In genomic region chr19:18203408-18203862, GRCh38 we compare ENCODE assay signal across 8 cellular contexts. TPM values are rescaled to one million over a fixed set of nuclear protein-coding genes. Genes with fewer than 3 reads are reported as not detected.
A peak's percentile ranks its signal among the peaks of the same experiment; 100 is the strongest.
DNase-seq lines count a peak whose midpoint lies in the region; ATAC-seq, FAIRE-seq and TF ChIP-seq lines count a peak whose summit lies in the region.

No MANE protein-coding gene starts in this region.

- peak overlapping the region; percentile 87 for H3K4me3 ChIP-seq in MM.1S (ENCODE audit: low read length)
- H3K4me3 ChIP-seq in astrocyte of the spinal cord (ENCODE audit: low read depth, low read length): peak overlapping the region; percentile 78
- peak overlapping the region; percentile 68 to 78 (median 69) for H3K4me3 ChIP-seq in keratinocyte (ENCODE audit: control insufficient read depth in 2 of 3, extremely low read depth in 1 of 3, insufficient read depth in 2 of 3, low read depth in 1 of 3, low read length in 3 of 3)

- H3K9me3 ChIP-seq in MM.1S (replicated peaks; ENCODE audit: insufficient read depth, low read length): no peaks in the 10 kb centered on the region
- H3K9me3 ChIP-seq in keratinocyte (ENCODE audit: control insufficient read depth, low read depth, low read length): no peaks in the 10 kb centered on the region

- no peaks in the 10 kb centered on the region for H3K9me1 ChIP-seq in keratinocyte (ENCODE audit: control insufficient read depth, extremely low read depth, insufficient read depth, low read length)

- no peak for ATAC-seq in HG02798 (IDR thresholded peaks at IDR 0.05; ENCODE audit: poor library complexity, unreplicated experiment)

- dilution Hi-C loops in keratinocyte (cut with MboI; ENCODE audit: extremely low pct_ligation_motif_present, low sequenced_read_pairs): no loop called here

- peaks cover 6% of the 10 kb centered on the region for H3F3A ChIP-seq in MM.1S (ENCODE audit: insufficient read depth, low read length)

- peak overlapping the region; percentile 42; the same call in 1 of the 2 replicates for H3K27ac ChIP-seq in MM.1S (ENCODE audit: low read length)
- no peak overlapping the region for H3K27ac ChIP-seq in keratinocyte (ENCODE audit: control insufficient read depth, insufficient read depth, low read length)

- peaks cover 8% of the 10 kb centered on the region for H3K27me3 ChIP-seq in MM.1S (replicated peaks; ENCODE audit: insufficient read depth, low read length)
- peaks cover 2% of the 10 kb centered on the region for H3K27me3 ChIP-seq in keratinocyte (ENCODE audit: control insufficient read depth, extremely low read depth, insufficient read depth, low read length)

- DNase-seq in NCI-H524 (lab: John Stamatoyannopoulos, UW): peak; percentile 33 to 63
- DNase-seq in NCI-H524 treated with DMSO at 0.1 percent for 48 hours (lab: John Stamatoyannopoulos, UW): no peak
- peak; percentile 44 for DNase-seq in MM.1S
- DNase-seq in astrocyte of the spinal cord (ENCODE audit: low read depth, low spot score): no peak
- DNase-seq in keratinocyte (ENCODE audit: low read depth, low spot score): no peak
- peak; percentile 63 for DNase-seq in stimulated activated CD4-positive, alpha-beta T cell treated with anti-CD3 and anti-CD28 coated beads, Interleukin-15, amount 100 ng/mL, for 24 hours
- no peak for DNase-seq in cerebellar nuclear complex (lab: John Stamatoyannopoulos, UW)

- peaks cover 11% of the 10 kb centered on the region for H3K4me1 ChIP-seq in MM.1S (ENCODE audit: low read length)
- peaks cover 20% of the 10 kb centered on the region for H3K4me1 ChIP-seq in keratinocyte (ENCODE audit: control insufficient read depth, extremely low read depth, insufficient read depth, low read length)

- peak overlapping the region; percentile 72 for H2AFZ ChIP-seq in MM.1S (ENCODE audit: low read length)
- peak overlapping the region; percentile 68 for H2AFZ ChIP-seq in keratinocyte (ENCODE audit: control insufficient read depth, low read length)

- in situ Hi-C loops in astrocyte of the spinal cord (cut with HindIII; ENCODE audit: low sequenced_read_pairs): no loop called here

- no peak for FAIRE-seq in keratinocyte (lab: Jason Lieb, UNC)

- peak overlapping the region; percentile 100 for H3K4me2 ChIP-seq in MM.1S (ENCODE audit: low read depth, low read length)
- peak overlapping the region; percentile 60 for H3K4me2 ChIP-seq in keratinocyte (ENCODE audit: control insufficient read depth, extremely low read depth, insufficient read depth, low read depth, low read length)

- peak overlapping the region; percentile 61 for H3K9ac ChIP-seq in MM.1S (ENCODE audit: low read length)
- H3K9ac ChIP-seq in keratinocyte (ENCODE audit: control insufficient read depth, extremely low read depth, insufficient read depth, low read length): peak overlapping the region; percentile 15

- no peaks in the 10 kb centered on the region for H3K9me2 ChIP-seq in MM.1S (replicated peaks; ENCODE audit: insufficient read depth, low read length)

- H4K20me1 ChIP-seq in MM.1S (ENCODE audit: insufficient read depth, low read length): no peaks in the 10 kb centered on the region
- H4K20me1 ChIP-seq in keratinocyte (ENCODE audit: control insufficient read depth, extremely low read depth, insufficient read depth, low read length): no peaks in the 10 kb centered on the region

- TF ChIP-seq CTCF in MM.1S (IDR thresholded peaks at IDR 0.05; ENCODE audit: low read length) (no peak), astrocyte of the spinal cord (IDR thresholded peaks at IDR 0.05; ENCODE audit: low read depth, low read length) (no peak), keratinocyte (optimal IDR thresholded peaks at IDR 0.05 in 1 of 3, IDR thresholded peaks at IDR 0.05 in 1 of 3, conservative IDR thresholded peaks at IDR 0.05 in 1 of 3; ENCODE audit: extremely low read depth in 1 of 3, insufficient read depth in 2 of 3, low read length in 3 of 3) (no peak)

- H3K79me2 ChIP-seq in MM.1S (ENCODE audit: low read length) (peaks cover 16% of the 10 kb centered on the region), keratinocyte (ENCODE audit: control insufficient read depth, insufficient read depth, low read length) (no peaks in the 10 kb centered on the region)

- H3K36me3 ChIP-seq in MM.1S (replicated peaks; ENCODE audit: insufficient read depth, low read length): no peaks in the 10 kb centered on the region
- H3K36me3 ChIP-seq in keratinocyte (ENCODE audit: control insufficient read depth in 2 of 2, extremely low read depth in 1 of 2, insufficient read depth in 2 of 2, low read length in 2 of 2): no peaks in the 10 kb centered on the region

RNA-seq across cellular contexts. Expression of gene RAB3A, which starts 0.4 kb away (rescaled TPM):
- 0.30 to 0.92 TPM (median 0.56 TPM) in 3 replicates for polyA plus RNA-seq in keratinocyte
- polyA plus RNA-seq in keratinocyte (2011; ENCODE audit: low read depth): 0.46 TPM
- polyA plus RNA-seq in keratinocyte (2011; cell fraction: cytosol; rRNA removed): 0.46 and 0.86 TPM in 2 replicates
- polyA plus RNA-seq in keratinocyte (2011; cell fraction: nucleus; rRNA removed): 0.55 and 0.56 TPM in 2 replicates
- polyA plus RNA-seq in keratinocyte (2012; ENCODE audit: low replicate concordance): 0.62 and 1.0 TPM in 2 replicates
- polyA minus RNA-seq in keratinocyte: 0.48 to 6.9 TPM (median 4.0 TPM) in 3 replicates
- polyA minus RNA-seq in keratinocyte (2011; cell fraction: cytosol; rRNA and poly(A)+ RNA removed): 2.1 TPM
- 0.39 and 0.42 TPM in 2 replicates for polyA minus RNA-seq in keratinocyte (2011; cell fraction: nucleus; rRNA and poly(A)+ RNA removed)

RNA-seq across cellular contexts. Expression of gene MPV17L2, which starts 10.4 kb away (rescaled TPM):
- polyA plus RNA-seq in keratinocyte: 26.3 to 39.8 TPM (median 26.8 TPM) in 3 replicates
- 1.7 TPM for polyA plus RNA-seq in keratinocyte (2011; ENCODE audit: low read depth)
- 32.5 and 45.0 TPM in 2 replicates for polyA plus RNA-seq in keratinocyte (2011; cell fraction: cytosol; rRNA removed)
- polyA plus RNA-seq in keratinocyte (2011; cell fraction: nucleus; rRNA removed): 19.1 and 29.2 TPM in 2 replicates
- 15.8 and 27.7 TPM in 2 replicates for polyA plus RNA-seq in keratinocyte (2012; ENCODE audit: low replicate concordance)
- polyA minus RNA-seq in keratinocyte: 22.0 to 49.3 TPM (median 47.2 TPM) in 3 replicates
- polyA minus RNA-seq in keratinocyte (2011; cell fraction: cytosol; rRNA and poly(A)+ RNA removed): 34.1 TPM
- polyA minus RNA-seq in keratinocyte (2011; cell fraction: nucleus; rRNA and poly(A)+ RNA removed): 10.8 and 12.0 TPM in 2 replicates

RNA-seq across cellular contexts. Expression of gene PDE4C, which starts 22.8 kb away (rescaled TPM):
- polyA plus RNA-seq in keratinocyte: 0.03 TPM in 1 of 3 replicates, not detected in the others
- not detected for polyA plus RNA-seq in keratinocyte (2011; ENCODE audit: low read depth)
- polyA plus RNA-seq in keratinocyte (2011; cell fraction: cytosol; rRNA removed): not detected in 2 replicates
- polyA plus RNA-seq in keratinocyte (2011; cell fraction: nucleus; rRNA removed): 0.20 and 0.31 TPM in 2 replicates
- polyA plus RNA-seq in keratinocyte (2012; ENCODE audit: low replicate concordance): not detected in 2 replicates
- polyA minus RNA-seq in keratinocyte: not detected in 3 replicates
- polyA minus RNA-seq in keratinocyte (2011; cell fraction: cytosol; rRNA and poly(A)+ RNA removed): not detected
- polyA minus RNA-seq in keratinocyte (2011; cell fraction: nucleus; rRNA and poly(A)+ RNA removed): not detected in 2 replicates

RNA-seq across cellular contexts. Expression of gene IFI30, which starts 29.8 kb away (rescaled TPM):
- polyA plus RNA-seq in keratinocyte: 28.1 to 72.7 TPM (median 31.3 TPM) in 3 replicates
- polyA plus RNA-seq in keratinocyte (2011; ENCODE audit: low read depth): 1.4 TPM
- polyA plus RNA-seq in keratinocyte (2011; cell fraction: cytosol; rRNA removed): 35.2 and 51.3 TPM in 2 replicates
- 40.5 and 44.3 TPM in 2 replicates for polyA plus RNA-seq in keratinocyte (2011; cell fraction: nucleus; rRNA removed)
- polyA plus RNA-seq in keratinocyte (2012; ENCODE audit: low replicate concordance): 24.7 and 25.7 TPM in 2 replicates
- polyA minus RNA-seq in keratinocyte: 17.7 to 74.4 TPM (median 35.2 TPM) in 3 replicates
- 50.3 TPM for polyA minus RNA-seq in keratinocyte (2011; cell fraction: cytosol; rRNA and poly(A)+ RNA removed)
- polyA minus RNA-seq in keratinocyte (2011; cell fraction: nucleus; rRNA and poly(A)+ RNA removed): 16.6 and 30.2 TPM in 2 replicates

RNA-seq across cellular contexts. Expression of gene PIK3R2, which starts 50.5 kb away (rescaled TPM):
- 12.4 to 19.6 TPM (median 13.9 TPM) in 3 replicates for polyA plus RNA-seq in keratinocyte
- 17.3 TPM for polyA plus RNA-seq in keratinocyte (2011; ENCODE audit: low read depth)
- 14.3 and 24.9 TPM in 2 replicates for polyA plus RNA-seq in keratinocyte (2011; cell fraction: cytosol; rRNA removed)
- 20.3 and 26.5 TPM in 2 replicates for polyA plus RNA-seq in keratinocyte (2011; cell fraction: nucleus; rRNA removed)
- 10.5 and 37.4 TPM in 2 replicates for polyA plus RNA-seq in keratinocyte (2012; ENCODE audit: low replicate concordance)
- polyA minus RNA-seq in keratinocyte: 16.5 to 28.9 TPM (median 25.3 TPM) in 3 replicates
- polyA minus RNA-seq in keratinocyte (2011; cell fraction: cytosol; rRNA and poly(A)+ RNA removed): 30.9 TPM
- 17.0 and 22.8 TPM in 2 replicates for polyA minus RNA-seq in keratinocyte (2011; cell fraction: nucleus; rRNA and poly(A)+ RNA removed)

Comparison
In these comparisons a context has a peak if more than half of its experiments do, and no peak if none do; other contexts are left out.
1. DNase-seq: peak in NCI-H524 (2 of 2), MM.1S (single experiment) and stimulated activated CD4-positive, alpha-beta T cell treated with anti-CD3 and anti-CD28 coated beads, Interleukin-15, amount 100 ng/mL, for 24 hours (single experiment); none in NCI-H524 treated with DMSO at 0.1 percent for 48 hours (single experiment), astrocyte of the spinal cord (single experiment), keratinocyte (single experiment) and cerebellar nuclear complex (0 of 2).
2. Peak in every context shown above with its lines, with median percentiles within 50 percentile points of each other: H3K4me3 ChIP-seq.